Comparison of ENCODE assay signal across 11 cellular contexts in the genomic region with DNA sequence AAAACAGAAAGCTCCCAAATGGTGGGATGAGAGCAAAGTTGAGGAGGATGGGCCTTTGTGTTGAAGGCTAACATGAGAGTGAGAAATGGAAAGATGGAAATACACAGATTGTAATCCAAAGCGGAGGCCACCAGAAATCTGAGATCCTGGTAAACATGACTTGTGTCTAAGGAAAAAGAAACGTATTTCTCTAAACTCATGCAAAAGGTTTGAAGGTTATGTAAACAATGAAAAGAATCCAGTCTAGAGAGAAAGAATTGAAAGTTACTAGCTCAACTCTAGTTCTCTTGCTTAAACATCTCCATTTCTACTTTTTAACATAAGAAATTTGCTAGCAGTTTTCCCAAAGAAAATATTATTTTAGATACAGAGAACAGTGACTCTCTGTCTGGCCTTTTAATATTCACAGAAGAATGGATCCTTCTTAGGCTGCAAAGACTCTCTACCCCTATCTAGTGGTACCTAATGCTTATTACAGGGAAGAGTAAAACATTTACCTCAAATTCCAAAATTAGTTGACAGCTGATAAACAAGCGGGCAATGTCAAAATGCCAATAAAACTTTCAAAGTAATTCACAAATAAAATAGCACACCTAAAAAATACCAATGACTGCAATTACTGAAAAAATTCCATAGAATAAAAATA.
DNase-seq lines count a peak whose midpoint lies in the region; ATAC-seq and TF ChIP-seq lines count a peak whose summit lies in the region.
"Had no signal": no experiment of that assay in that cellular context is flagged by ENCODE, and none has a peak within 500 bp of the region (broad histone marks: within the 10 kb centered on the region; RNA-seq: fewer than 3 reads in every experiment).

No MANE protein-coding gene starts in this region.

- intact Hi-C loops in left lung (cut with DNase I), result no loop called here

- no peak overlapping the region for H3K4me3 ChIP-seq in WI38 (ENCODE audit: low read depth, low read length)
- no peak overlapping the region for H3K4me3 ChIP-seq in left lung

- no peaks in the 10 kb centered on the region for H3K9me3 ChIP-seq in left lung

- peak; percentile 42; the same call in 1 of the 2 replicates for TF ChIP-seq CTCF in WI38 (IDR thresholded peaks at IDR 0.05; ENCODE audit: low read depth, low read length)
- peak in 1 of 2 donors; percentile 22 for TF ChIP-seq CTCF in left lung (IDR thresholded peaks at IDR 0.05)

- H3K27ac ChIP-seq in left lung, result no peak overlapping the region
- H3K27ac ChIP-seq: RWPE1 had no signal

- H3K27me3 ChIP-seq in left lung, result no peaks in the 10 kb centered on the region

- DNase-seq in DMS53 (lab: John Stamatoyannopoulos, UW) (peak; percentile 94), HT-29 (ENCODE audit: low spot score) (peak; percentile 13), left lung (no peak), NCI-H2029 (lab: John Stamatoyannopoulos, UW) (no peak), T1000 (lab: John Stamatoyannopoulos, UW) (no peak)
- DNase-seq: activated CD8-positive, alpha-beta T cell treated with anti-CD3 and anti-CD28 coated beads for 36 hours had no signal

- H3K36me3 ChIP-seq in left lung, result no peaks in the 10 kb centered on the region

- ATAC-seq in left lung (peak; percentile 41), HG03025 (IDR thresholded peaks at IDR 0.05; ENCODE audit: low FRiP score, unreplicated experiment) (no peak), HG03196 (IDR thresholded peaks at IDR 0.05; ENCODE audit: unreplicated experiment) (no peak)
- ATAC-seq: activated CD8-positive, alpha-beta T cell treated with anti-CD3 and anti-CD28 coated beads for 36 hours; natural killer cell treated with Interleukin-12 subunit alpha and Interleukin-12 subunit beta and Interleukin-15 and Interleukin-18, amount 100 ng/mL, for 72 hours had no signal

- no peaks in the 10 kb centered on the region for H3K4me1 ChIP-seq in left lung

Comparison
In these comparisons a context has a peak if more than half of its experiments do, and no peak if none do; other contexts are left out.
1. DNase-seq: peak in DMS53 (single experiment) and HT-29 (single experiment); none in left lung (0 of 2), NCI-H2029 (single experiment) and T1000 (single experiment).